ENCODE assay signal across 10 cellular contexts in the genomic region with DNA sequence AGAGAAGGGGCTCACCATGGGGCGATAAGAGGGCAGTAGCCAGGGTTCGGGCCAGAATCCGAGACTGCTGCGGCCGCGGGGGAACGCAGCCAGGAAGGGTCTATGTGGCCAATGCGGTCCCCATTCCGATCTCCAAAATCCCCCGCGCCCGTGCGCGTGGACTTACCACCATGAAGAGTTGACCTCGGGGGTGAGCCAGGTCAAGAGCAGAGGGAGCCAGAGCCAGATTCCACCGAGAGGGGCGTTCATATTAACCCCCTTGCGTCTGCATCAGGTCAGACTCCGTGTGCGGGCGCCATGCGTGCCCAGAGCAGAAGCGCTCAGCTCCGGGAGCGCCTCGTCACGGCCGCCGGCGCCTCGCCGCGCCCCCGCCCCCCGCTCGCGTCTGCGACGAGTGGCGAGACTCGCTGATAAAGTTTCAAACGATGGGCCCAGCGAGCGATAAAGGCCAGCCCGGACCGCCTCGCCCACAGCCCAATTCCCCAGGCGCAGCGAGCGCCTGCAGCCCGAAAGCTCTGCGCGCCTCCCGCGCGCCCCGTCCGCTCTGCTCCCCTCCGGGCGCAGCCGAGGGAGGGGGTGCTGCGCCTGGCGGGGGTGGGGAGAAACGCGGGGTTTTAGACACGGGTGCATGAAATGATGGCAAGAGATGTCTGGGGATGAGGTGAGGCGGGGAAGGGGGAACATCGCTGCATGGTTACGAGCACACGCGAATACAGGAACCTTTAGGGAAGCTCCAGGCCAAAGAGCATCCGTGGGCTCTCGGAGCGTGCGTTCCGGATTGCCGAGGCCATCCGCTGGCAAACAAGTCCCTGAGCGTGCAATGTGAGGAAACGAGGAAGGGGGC. TPM values are rescaled to one million over a fixed set of nuclear protein-coding genes. Genes with fewer than 3 reads are reported as not detected.
DNase-seq lines count a peak whose midpoint lies in the region; ATAC-seq and TF ChIP-seq lines count a peak whose summit lies in the region.
"Had no signal": no experiment of that assay in that cellular context is flagged by ENCODE, and none has a peak within 500 bp of the region (broad histone marks: within the 10 kb centered on the region; RNA-seq: fewer than 3 reads in every experiment).

Gene WNT2, minus strand, starts transcription at position 318 of the 844 bp plus-strand sequence. Its CDS starts 69 bp downstream, at position 249.

- no peak for TF ChIP-seq CTCF in epithelial cell of esophagus (IDR thresholded peaks at IDR 0.05; ENCODE audit: insufficient read depth, low read depth, low read length, missing control alignments)

- DNase-seq in AG08396 (ENCODE audit: low spot score) = peak; percentile 25
- DNase-seq in LHCN-M2 (ENCODE audit: low read depth) = peak; percentile 21
- DNase-seq in epithelial cell of esophagus (ENCODE audit: low read depth) = peak; percentile 8
- DNase-seq in myocyte (ENCODE audit: low read depth) = peak; percentile 12
- no peak for DNase-seq in NCI-H82 treated with DMSO at 0.1 percent for 48 hours (lab: John Stamatoyannopoulos, UW; ENCODE audit: unreplicated experiment)
- DNase-seq in stimulated activated CD4-positive, alpha-beta T cell treated with anti-CD3 and anti-CD28 coated beads, Interleukin-2, amount 100 ng/mL, for 24 hours = no peak
- DNase-seq in NCI-H187 treated with DMSO at 0.1 percent for 48 hours (lab: John Stamatoyannopoulos, UW) = no peak
- DNase-seq: immature natural killer cell; stimulated activated naive B cell treated with anti-CD40 and anti-IgM and Interleukin-4, amounts not matched to agents 10 μg/mL and 1 μg/mL and 100 μg/mL, for 72 hours had no signal

- no peak for ATAC-seq in HG02678 (IDR thresholded peaks at IDR 0.05; ENCODE audit: unreplicated experiment)
- ATAC-seq: stimulated activated naive B cell treated with anti-CD40 and anti-IgM and Interleukin-4, amounts not matched to agents 10 μg/mL and 1 μg/mL and 100 μg/mL, for 72 hours had no signal

- H3K4me3 ChIP-seq in epithelial cell of esophagus (ENCODE audit: low read length) = peak within 1 kb of the TSS; percentile 32

RNA-seq across cellular contexts. Expression of gene WNT2, which starts in this region (rescaled TPM):
- not detected in 2 replicates for total RNA-seq in LHCN-M2 (2014; rRNA removed)
- polyA plus RNA-seq in LHCN-M2 (2012) = not detected
- total RNA-seq in myocyte = not detected in 2 replicates
- polyA plus RNA-seq in myocyte (2012) = not detected
- polyA plus RNA-seq: immature natural killer cell had no signal

Comparison
In these comparisons a context has a peak if more than half of its experiments do, and no peak if none do; other contexts are left out.
1. Peak in DNase-seq in LHCN-M2; RNA of the gene not detected or under 1 TPM.
2. Peak in DNase-seq in myocyte; RNA of the gene not detected or under 1 TPM.
3. DNase-seq: peak in AG08396 (single experiment) and epithelial cell of esophagus (single experiment); none in NCI-H82 treated with DMSO at 0.1 percent for 48 hours (single experiment), stimulated activated CD4-positive, alpha-beta T cell treated with anti-CD3 and anti-CD28 coated beads, Interleukin-2, amount 100 ng/mL, for 24 hours (0 of 2) and NCI-H187 treated with DMSO at 0.1 percent for 48 hours (single experiment).